In the genomic region with DNA sequence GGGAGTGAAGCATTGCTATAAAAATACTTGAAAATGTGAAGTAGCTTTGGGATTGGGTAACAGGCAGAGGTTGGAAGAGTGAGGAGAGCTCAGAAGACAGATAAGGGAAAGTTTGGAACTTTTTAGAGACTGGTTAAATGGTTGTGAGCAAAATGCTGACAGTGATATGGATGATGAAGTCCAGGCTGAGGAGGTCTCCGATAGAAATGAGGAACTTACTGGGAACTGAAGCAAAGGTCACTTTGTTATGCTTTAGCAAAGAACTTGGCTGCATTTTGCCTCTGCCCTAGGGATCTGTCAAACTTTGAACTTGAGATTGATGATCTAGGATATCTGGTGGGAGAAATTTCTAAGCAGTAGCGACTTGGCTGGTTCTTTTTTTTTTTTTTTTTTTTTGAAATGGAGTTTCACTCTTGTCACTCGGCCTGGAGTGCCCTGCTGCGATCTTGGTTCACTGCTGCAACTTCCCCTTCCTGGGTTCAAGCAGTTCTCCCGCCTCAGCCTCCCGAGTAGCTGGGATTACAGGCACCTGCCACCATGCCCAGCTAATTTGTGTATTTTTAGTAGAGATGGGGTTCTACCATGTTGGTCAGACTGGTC, we compare ENCODE assay signal across 24 cellular contexts.
"Had no signal": no experiment of that assay in that cellular context is flagged by ENCODE, and none has a peak within 500 bp of the region (broad histone marks: within the 10 kb centered on the region; RNA-seq: fewer than 3 reads in every experiment).

No MANE protein-coding gene starts in this region.

- H3K4me3 ChIP-seq: colonic mucosa, gastroesophageal sphincter, mucosa of descending colon, neural progenitor cell, psoas muscle, right lobe of liver, thyroid gland had no signal

- H3K4me1 Mint-ChIP-seq: activated naive CD8-positive, alpha-beta T cell treated with anti-CD3 and anti-CD28 coated beads, Interleukin-2, amount 10 ng/mL, durations not matched to agents 7 days and 5 days; activated T-helper 17 cell treated with anti-CD3 and anti-CD28 coated beads, Interleukin-2, amount 50 U/mL, for 72 hours; brain; neural progenitor cell had no signal

- H3K4me3 Mint-ChIP-seq: activated CD8-positive, alpha-beta T cell treated with anti-CD3 and anti-CD28 coated beads for 36 hours; activated naive CD8-positive, alpha-beta T cell treated with anti-CD3 and anti-CD28 coated beads, Interleukin-2, amount 10 ng/mL, durations not matched to agents 7 days and 5 days; activated T-helper 17 cell treated with anti-CD3 and anti-CD28 coated beads, Interleukin-2, amount 50 U/mL, for 72 hours; brain; memory B cell; neural progenitor cell; stimulated activated memory B cell treated with anti-CD40 and anti-IgM and Interleukin-4, amounts not matched to agents 10 μg/mL and 1 μg/mL and 100 μg/mL, for 72 hours; T-helper 2 cell treated with Interferon-gamma antibody and Interleukin-4, amounts not matched to agents 5 μg/mL and 100 μg/mL, for 36 hours had no signal

- H3K27ac Mint-ChIP-seq: activated CD8-positive, alpha-beta T cell treated with anti-CD3 and anti-CD28 coated beads for 36 hours; activated naive CD8-positive, alpha-beta T cell treated with anti-CD3 and anti-CD28 coated beads, Interleukin-2, amount 10 ng/mL, durations not matched to agents 7 days and 5 days; activated T-helper 17 cell treated with anti-CD3 and anti-CD28 coated beads, Interleukin-2, amount 50 U/mL, for 72 hours; brain; memory B cell; neural progenitor cell; stimulated activated memory B cell treated with anti-CD40 and anti-IgM and Interleukin-4, amounts not matched to agents 10 μg/mL and 1 μg/mL and 100 μg/mL, for 72 hours; T-helper 2 cell treated with Interferon-gamma antibody and Interleukin-4, amounts not matched to agents 5 μg/mL and 100 μg/mL, for 36 hours had no signal

- H3K27ac ChIP-seq: colonic mucosa, gastroesophageal sphincter, neural progenitor cell, psoas muscle, right lobe of liver, thyroid gland had no signal

- H3K27me3 ChIP-seq: colonic mucosa, gastroesophageal sphincter, neural progenitor cell, right lobe of liver, thyroid gland had no signal

- H3K27me3 Mint-ChIP-seq: activated CD8-positive, alpha-beta T cell treated with anti-CD3 and anti-CD28 coated beads for 36 hours; activated naive CD8-positive, alpha-beta T cell treated with anti-CD3 and anti-CD28 coated beads, Interleukin-2, amount 10 ng/mL, durations not matched to agents 7 days and 5 days; activated T-helper 17 cell treated with anti-CD3 and anti-CD28 coated beads, Interleukin-2, amount 50 U/mL, for 72 hours; memory B cell; naive B cell; stimulated activated memory B cell treated with anti-CD40 and anti-IgM and Interleukin-4, amounts not matched to agents 10 μg/mL and 1 μg/mL and 100 μg/mL, for 72 hours had no signal

- H3K9me3 Mint-ChIP-seq: memory B cell, neural progenitor cell had no signal

- ATAC-seq: activated CD8-positive, alpha-beta T cell treated with anti-CD3 and anti-CD28 coated beads for 36 hours; activated T-helper 17 cell treated with anti-CD3 and anti-CD28 coated beads, Interleukin-2, amount 50 U/mL, for 72 hours; gastroesophageal sphincter; left colon; mucosa of descending colon; psoas muscle; stimulated activated memory B cell treated with anti-CD40 and anti-IgM and Interleukin-4, amounts not matched to agents 10 μg/mL and 1 μg/mL and 100 μg/mL, for 72 hours had no signal

- H3K36me3 Mint-ChIP-seq: activated naive CD8-positive, alpha-beta T cell treated with anti-CD3 and anti-CD28 coated beads, Interleukin-2, amount 10 ng/mL, durations not matched to agents 7 days and 5 days; brain; neural progenitor cell had no signal

- DNase-seq: activated CD4-positive, alpha-beta T cell treated with anti-CD3 and anti-CD28 coated beads for 48 hours; activated CD4-positive, CD25-positive, alpha-beta regulatory T cell; activated CD8-positive, alpha-beta T cell treated with anti-CD3 and anti-CD28 coated beads for 36 hours; activated naive CD4-positive, alpha-beta T cell; activated naive CD8-positive, alpha-beta T cell treated with anti-CD3 and anti-CD28 coated beads, Interleukin-2, amount 10 ng/mL, durations not matched to agents 7 days and 5 days; activated T-cell treated with anti-CD3 and anti-CD28 coated beads, Interleukin-2, amount 50 U/mL, for 1 hour; amygdala; central memory CD4-positive, alpha-beta T cell; colonic mucosa; left colon; mucosa of descending colon; naive B cell; psoas muscle; SK-N-SH; stimulated activated CD4-positive, alpha-beta T cell treated with anti-CD3 and anti-CD28 coated beads, Interleukin-4, amount 100 ng/mL, for 4 hours; thyroid gland had no signal
